Comparison of ENCODE assay signal across 29 cellular contexts in the genomic region with DNA sequence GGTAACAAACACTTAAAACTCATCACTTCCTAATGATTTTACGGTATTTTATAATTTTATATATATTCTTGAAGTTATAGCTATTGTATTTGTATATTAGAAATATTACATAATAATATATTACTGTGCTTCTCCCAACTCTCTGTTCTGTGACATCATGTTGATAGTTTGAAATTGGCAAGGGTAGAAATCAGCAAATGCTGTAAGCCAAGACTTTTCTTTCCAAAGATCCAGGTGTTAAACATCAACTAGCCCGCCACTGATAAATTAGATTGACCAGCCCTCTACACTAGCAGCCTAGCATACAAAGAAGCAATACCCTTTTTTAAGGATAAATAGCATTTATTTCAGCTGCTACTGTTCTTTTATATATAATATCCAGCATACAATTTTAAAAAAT.
"Had no signal": no experiment of that assay in that cellular context is flagged by ENCODE, and none has a peak within 500 bp of the region (broad histone marks: within the 10 kb centered on the region; RNA-seq: fewer than 3 reads in every experiment).

No MANE protein-coding gene starts in this region.

- H3K9me3 ChIP-seq: neutrophil, psoas muscle, spleen, suprapubic skin, testis, tibial artery, transverse colon, upper lobe of right lung, uterus had no signal

- ATAC-seq: naive thymus-derived CD8-positive, alpha-beta T cell; natural killer cell treated with Interleukin-12 subunit alpha and Interleukin-12 subunit beta and Interleukin-15 and Interleukin-18, amount 100 ng/mL, for 72 hours; psoas muscle; right cardiac atrium; sciatic nerve; stimulated activated memory B cell treated with anti-CD40 and anti-IgM and Interleukin-4, amounts not matched to agents 10 μg/mL and 1 μg/mL and 100 μg/mL, for 72 hours; stimulated activated naive CD8-positive, alpha-beta T cell treated with anti-CD3 and anti-CD28 coated beads, Interleukin-15, amount 100 ng/mL, for 72 hours; stimulated activated naive CD8-positive, alpha-beta T cell treated with anti-CD3 and anti-CD28 coated beads, Interleukin-15, Interleukin-2, amounts not matched to agents 100 U/mL and 50 U/mL, for 24 hours; upper lobe of right lung had no signal

- H3K27ac ChIP-seq: neutrophil, parathyroid adenoma, psoas muscle, skin epidermis, spleen, suprapubic skin, testis, tibial artery, transverse colon, upper lobe of right lung, uterus had no signal

- H3K27me3 ChIP-seq: neutrophil, spleen, suprapubic skin, testis, tibial artery, transverse colon, upper lobe of right lung, uterus had no signal

- H3K4me1 ChIP-seq: parathyroid adenoma, psoas muscle, spleen, suprapubic skin, testis, upper lobe of right lung, uterus had no signal

- H3K36me3 ChIP-seq: neutrophil, spleen, suprapubic skin, tibial artery, transverse colon, upper lobe of right lung, uterus had no signal

- DNase-seq: naive thymus-derived CD8-positive, alpha-beta T cell; nephron progenitor cell; nucleus accumbens; posterior cingulate gyrus; psoas muscle; right cardiac atrium; stimulated activated CD4-positive, alpha-beta T cell treated with anti-CD3 and anti-CD28 coated beads, Interleukin-12 subunit alpha, Interleukin-12 subunit beta, amount 100 ng/mL, for 4 hours; stimulated activated CD4-positive, alpha-beta T cell treated with anti-CD3 and anti-CD28 coated beads, Interleukin-1b, Interleukin-23, amount 100 ng/mL, for 48 hours; stimulated activated CD4-positive, alpha-beta T cell treated with anti-CD3 and anti-CD28 coated beads, Interleukin-4, amount 100 ng/mL, for 1 hour; stimulated activated CD4-positive, alpha-beta T cell treated with anti-CD3 and anti-CD28 coated beads, Interleukin-4, amount 100 ng/mL, for 4 hours; stimulated activated CD8-positive, alpha-beta memory T cell treated with anti-CD3 and anti-CD28 coated beads, Interleukin-4, amount 100 ng/mL, for 48 hours; stimulated activated naive CD4-positive, alpha-beta T cell; stimulated activated naive CD8-positive, alpha-beta T cell treated with anti-CD3 and anti-CD28 coated beads, Interleukin-15, amount 100 ng/mL, for 72 hours; stimulated activated naive CD8-positive, alpha-beta T cell treated with anti-CD3 and anti-CD28 coated beads, Interleukin-15, Interleukin-2, amounts not matched to agents 100 U/mL and 50 U/mL, for 24 hours; substantia nigra; testis; tibial artery; transverse colon; upper lobe of right lung; uterus had no signal

- H3K4me3 ChIP-seq: psoas muscle, skin epidermis, smooth muscle cell, spleen, suprapubic skin, testis, tibial artery, transverse colon, upper lobe of right lung, uterus had no signal
